In the genomic region with DNA sequence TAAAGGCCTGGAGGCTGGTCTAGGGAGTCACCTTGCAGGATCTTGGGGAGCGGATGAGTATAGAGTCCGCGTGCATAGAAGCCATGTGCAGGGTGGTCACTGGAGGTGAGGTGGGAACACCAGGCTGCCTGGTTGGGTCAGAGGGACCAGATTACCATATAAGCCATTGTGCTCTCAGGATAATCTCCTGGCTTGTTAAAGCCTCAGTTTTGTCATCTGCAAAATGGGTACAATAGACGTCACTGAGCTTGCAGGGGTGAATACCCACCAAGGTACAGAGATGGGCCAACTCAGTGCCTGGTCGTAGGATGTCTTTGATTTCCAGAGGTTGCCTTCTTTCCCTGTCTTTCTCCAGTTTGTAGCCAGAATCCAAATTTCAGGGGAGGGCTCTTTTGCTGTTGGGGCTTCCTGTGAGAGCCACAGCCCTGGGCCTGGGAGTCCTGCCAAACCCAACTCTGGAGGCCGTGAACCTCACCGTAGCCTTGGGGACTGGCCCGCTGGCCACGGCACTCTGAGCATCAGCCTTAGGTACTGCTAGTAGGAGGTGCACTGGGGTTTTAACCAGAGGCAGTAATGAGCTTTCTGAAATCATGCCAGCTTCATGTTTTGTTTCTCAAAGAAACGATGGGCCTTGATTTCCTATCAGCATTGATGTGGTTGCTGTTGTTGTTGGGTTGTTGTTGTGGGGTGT, we compare ENCODE assay signal across 10 cellular contexts. TPM values are rescaled to one million over a fixed set of nuclear protein-coding genes. Genes with fewer than 3 reads are reported as not detected.
A peak's percentile ranks its signal among the peaks of the same experiment; 100 is the strongest.
DNase-seq lines count a peak whose midpoint lies in the region; ATAC-seq and TF ChIP-seq lines count a peak whose summit lies in the region.
"Had no signal": no experiment of that assay in that cellular context is flagged by ENCODE, and none has a peak within 500 bp of the region (broad histone marks: within the 10 kb centered on the region; RNA-seq: fewer than 3 reads in every experiment).

No MANE protein-coding gene starts in this region.

- in situ Hi-C loops in GM13976 (cut with MboI; ENCODE audit: low sequenced_read_pairs, unreplicated experiment), result no loop called here

- no peak for TF ChIP-seq RAD21 in neural cell (conservative IDR thresholded peaks at IDR 0.05)

- peak overlapping the region in 10 of 11 experiments; percentile 9 to 93 (median 81); a peak in 17 of 22 replicates for H3K27ac ChIP-seq in BLaER1 treated with 17β-estradiol and CSF1 and Interleukin-3, amounts not matched to agents 10 nM and 100 nM
- no peak overlapping the region for H3K27ac ChIP-seq in neural cell (ENCODE audit: low read length)

- no peaks in the 10 kb centered on the region for H3K36me3 Mint-ChIP-seq in activated CD8-positive, alpha-beta T cell treated with anti-CD3 and anti-CD28 coated beads, Interleukin-2, amount 10 ng/mL, durations not matched to agents 7 days and 5 days (ENCODE audit: low read depth)
- H3K36me3 Mint-ChIP-seq: activated naive CD8-positive, alpha-beta T cell; naive thymus-derived CD4-positive, alpha-beta T cell had no signal

- POLR2A ChIA-PET in activated CD8-positive, alpha-beta T cell treated with anti-CD3 and anti-CD28 coated beads, Interleukin-2, amount 10 ng/mL, durations not matched to agents 7 days and 5 days (lab: Charles Lee), result no interaction called here

- no peaks in the 10 kb centered on the region for H3K9me3 Mint-ChIP-seq in activated CD8-positive, alpha-beta T cell treated with anti-CD3 and anti-CD28 coated beads, Interleukin-2, amount 10 ng/mL, durations not matched to agents 7 days and 5 days (ENCODE audit: insufficient read depth)
- H3K9me3 Mint-ChIP-seq: naive thymus-derived CD4-positive, alpha-beta T cell had no signal

- H3F3A ChIP-seq in neural cell (ENCODE audit: insufficient read depth, low read length, poor library complexity, severe bottlenecking), result no peaks in the 10 kb centered on the region

- H3K4me1 Mint-ChIP-seq in activated CD8-positive, alpha-beta T cell treated with anti-CD3 and anti-CD28 coated beads, Interleukin-2, amount 10 ng/mL, durations not matched to agents 7 days and 5 days (ENCODE audit: low read depth), result peaks cover 28% of the 10 kb centered on the region

- H3K4me1 ChIP-seq in BLaER1 treated with 17β-estradiol and CSF1 and Interleukin-3, amounts not matched to agents 10 nM and 100 nM, result peaks cover 86 to 100% (median 100%) of the 10 kb centered on the region in 10 experiments

- H4K20me1 ChIP-seq in BLaER1 treated with 17β-estradiol and CSF1 and Interleukin-3, amounts not matched to agents 10 nM and 100 nM, result peaks cover 77 to 100% (median 99%) of the 10 kb centered on the region in 11 experiments
- peaks cover 33% of the 10 kb centered on the region for H4K20me1 ChIP-seq in neural cell (ENCODE audit: insufficient read depth)

- ATAC-seq in activated CD8-positive, alpha-beta T cell treated with anti-CD3 and anti-CD28 coated beads, Interleukin-2, amount 10 ng/mL, durations not matched to agents 7 days and 5 days, result no peak
- ATAC-seq in HG03139 (IDR thresholded peaks at IDR 0.05; ENCODE audit: unreplicated experiment), result no peak
- ATAC-seq: naive thymus-derived CD4-positive, alpha-beta T cell had no signal

- CTCF ChIA-PET in activated CD8-positive, alpha-beta T cell treated with anti-CD3 and anti-CD28 coated beads, Interleukin-2, amount 10 ng/mL, durations not matched to agents 7 days and 5 days (lab: Charles Lee), result interaction anchor here (2.3 kb wide), 1 partner anchor 91 kb away, joined by 13 read pairs; no protein-coding TSS in a partner anchor

- H3K9me3 ChIP-seq in BLaER1 treated with 17β-estradiol and CSF1 and Interleukin-3, amounts not matched to agents 10 nM and 100 nM (replicated peaks in 1 of 11), result no peaks in the 10 kb centered on the region
- no peaks in the 10 kb centered on the region for H3K9me3 ChIP-seq in neural cell (ENCODE audit: low read length)

- no peak overlapping the region for H2AFZ ChIP-seq in neural cell (ENCODE audit: low read depth, low read length)

- DNase-seq in NCI-H69 (lab: John Stamatoyannopoulos, UW) (peak; percentile 18), fibroblast of mammary gland (ENCODE audit: low read depth) (peak; percentile 66), GM13976 (ENCODE audit: low spot score) (no peak)
- no peak for DNase-seq in activated CD8-positive, alpha-beta T cell treated with anti-CD3 and anti-CD28 coated beads, Interleukin-2, amount 10 ng/mL, durations not matched to agents 7 days and 5 days
- no peak for DNase-seq in NK-92 treated with Interleukin-12 subunit alpha and Interleukin-12 subunit beta, amount 100 ng/mL, for 24 hours (lab: John Stamatoyannopoulos, UW)
- DNase-seq: naive thymus-derived CD4-positive, alpha-beta T cell had no signal

- H3K9ac ChIP-seq in BLaER1 treated with 17β-estradiol and CSF1 and Interleukin-3, amounts not matched to agents 10 nM and 100 nM, result peak overlapping the region in 10 of 11 experiments; percentile 19 to 82 (median 70); a peak in 16 of 22 replicates
- no peak overlapping the region for H3K9ac ChIP-seq in neural cell (ENCODE audit: low read length)

- peaks cover 0 to 6% (median 0%) of the 10 kb centered on the region in 11 experiments; a peak in 2 of 22 replicates for H3K36me3 ChIP-seq in BLaER1 treated with 17β-estradiol and CSF1 and Interleukin-3, amounts not matched to agents 10 nM and 100 nM
- H3K36me3 ChIP-seq in neural cell (ENCODE audit: insufficient read depth, low read length), result no peaks in the 10 kb centered on the region

- TF ChIP-seq EP300 in neural cell (conservative IDR thresholded peaks at IDR 0.05; ENCODE audit: poor library complexity, severe bottlenecking), result no peak

- H3K4me2 ChIP-seq in BLaER1 treated with 17β-estradiol and CSF1 and Interleukin-3, amounts not matched to agents 10 nM and 100 nM, result peak overlapping the region; percentile 73 to 100 (median 96)
- H3K4me2 ChIP-seq in neural cell (ENCODE audit: low read length), result no peak overlapping the region

- H3K4me3 Mint-ChIP-seq in activated CD8-positive, alpha-beta T cell treated with anti-CD3 and anti-CD28 coated beads, Interleukin-2, amount 10 ng/mL, durations not matched to agents 7 days and 5 days, result no peak overlapping the region
- H3K4me3 Mint-ChIP-seq: activated naive CD8-positive, alpha-beta T cell had no signal

- no peaks in the 10 kb centered on the region for H3K27me3 Mint-ChIP-seq in activated CD8-positive, alpha-beta T cell treated with anti-CD3 and anti-CD28 coated beads, Interleukin-2, amount 10 ng/mL, durations not matched to agents 7 days and 5 days (ENCODE audit: low read depth)
- H3K27me3 Mint-ChIP-seq: activated naive CD8-positive, alpha-beta T cell; naive thymus-derived CD4-positive, alpha-beta T cell had no signal

- TF ChIP-seq CTCF in fibroblast of mammary gland (conservative IDR thresholded peaks at IDR 0.05; ENCODE audit: control insufficient read depth, insufficient read depth, low read depth, low read length), result no peak
- TF ChIP-seq CTCF in neural cell (IDR thresholded peaks at IDR 0.05; ENCODE audit: poor library complexity, severe bottlenecking), result no peak
- no peak for TF ChIP-seq CTCF in GM13976 (IDR thresholded peaks at IDR 0.05; ENCODE audit: borderline replicate concordance, control extremely low read depth, extremely low read depth, insufficient read depth, missing control alignments)

- peak overlapping the region in 2 of 10 experiments; percentile 0 to 45; a peak in 2 of 20 replicates for H3K4me3 ChIP-seq in BLaER1 treated with 17β-estradiol and CSF1 and Interleukin-3, amounts not matched to agents 10 nM and 100 nM
- H3K4me3 ChIP-seq in fibroblast of mammary gland (ENCODE audit: control insufficient read depth, low read depth, low read length) (no peak overlapping the region), neural cell (ENCODE audit: low read length) (no peak overlapping the region)

- H3K27me3 ChIP-seq in BLaER1 treated with 17β-estradiol and CSF1 and Interleukin-3, amounts not matched to agents 10 nM and 100 nM, result no peaks in the 10 kb centered on the region
- no peaks in the 10 kb centered on the region for H3K27me3 ChIP-seq in neural cell (ENCODE audit: insufficient read depth, low read depth, low read length)

- no peaks in the 10 kb centered on the region for H3K9me2 ChIP-seq in neural cell (ENCODE audit: insufficient read depth, low read length)

- no peak overlapping the region for H3K27ac Mint-ChIP-seq in activated CD8-positive, alpha-beta T cell treated with anti-CD3 and anti-CD28 coated beads, Interleukin-2, amount 10 ng/mL, durations not matched to agents 7 days and 5 days
- H3K27ac Mint-ChIP-seq: activated naive CD8-positive, alpha-beta T cell had no signal

- peaks cover 92% of the 10 kb centered on the region for H3K79me2 ChIP-seq in neural cell (replicated peaks; ENCODE audit: insufficient read depth, low read length)

TF ChIP-seq in neural cell, 6 proteins besides CTCF, POLR2A, EP300 and RAD21:
- TF ChIP-seq EZH2 (IDR thresholded peaks at IDR 0.05; ENCODE audit: borderline replicate concordance, insufficient read depth, low read length, poor library complexity, severe bottlenecking), result no peak
- TF ChIP-seq POLR2AphosphoS5 (IDR thresholded peaks at IDR 0.05), result peak; percentile 8

RNA-seq across cellular contexts. Expression of gene ZMIZ1, which starts 35.6 kb away (rescaled TPM):
- polyA plus RNA-seq in neural cell, result 26.8 and 63.9 TPM in 2 replicates
- polyA minus RNA-seq in neural cell, result 62.6 and 99.6 TPM in 2 replicates
- total RNA-seq in activated CD8-positive, alpha-beta T cell treated with anti-CD3 and anti-CD28 coated beads, Interleukin-2, amount 10 ng/mL, durations not matched to agents 7 days and 5 days, result 10 to 100 TPM; 39.9 to 40.6 TPM

Comparison
In these comparisons a context has a peak if more than half of its experiments do, and no peak if none do; other contexts are left out.
1. DNase-seq: peak in NCI-H69 (single experiment) and fibroblast of mammary gland (single experiment); none in GM13976 (single experiment), activated CD8-positive, alpha-beta T cell treated with anti-CD3 and anti-CD28 coated beads, Interleukin-2, amount 10 ng/mL, durations not matched to agents 7 days and 5 days (single experiment) and NK-92 treated with Interleukin-12 subunit alpha and Interleukin-12 subunit beta, amount 100 ng/mL, for 24 hours (single experiment).